8 cellular contexts compared by ENCODE assay signal in the genomic region with DNA sequence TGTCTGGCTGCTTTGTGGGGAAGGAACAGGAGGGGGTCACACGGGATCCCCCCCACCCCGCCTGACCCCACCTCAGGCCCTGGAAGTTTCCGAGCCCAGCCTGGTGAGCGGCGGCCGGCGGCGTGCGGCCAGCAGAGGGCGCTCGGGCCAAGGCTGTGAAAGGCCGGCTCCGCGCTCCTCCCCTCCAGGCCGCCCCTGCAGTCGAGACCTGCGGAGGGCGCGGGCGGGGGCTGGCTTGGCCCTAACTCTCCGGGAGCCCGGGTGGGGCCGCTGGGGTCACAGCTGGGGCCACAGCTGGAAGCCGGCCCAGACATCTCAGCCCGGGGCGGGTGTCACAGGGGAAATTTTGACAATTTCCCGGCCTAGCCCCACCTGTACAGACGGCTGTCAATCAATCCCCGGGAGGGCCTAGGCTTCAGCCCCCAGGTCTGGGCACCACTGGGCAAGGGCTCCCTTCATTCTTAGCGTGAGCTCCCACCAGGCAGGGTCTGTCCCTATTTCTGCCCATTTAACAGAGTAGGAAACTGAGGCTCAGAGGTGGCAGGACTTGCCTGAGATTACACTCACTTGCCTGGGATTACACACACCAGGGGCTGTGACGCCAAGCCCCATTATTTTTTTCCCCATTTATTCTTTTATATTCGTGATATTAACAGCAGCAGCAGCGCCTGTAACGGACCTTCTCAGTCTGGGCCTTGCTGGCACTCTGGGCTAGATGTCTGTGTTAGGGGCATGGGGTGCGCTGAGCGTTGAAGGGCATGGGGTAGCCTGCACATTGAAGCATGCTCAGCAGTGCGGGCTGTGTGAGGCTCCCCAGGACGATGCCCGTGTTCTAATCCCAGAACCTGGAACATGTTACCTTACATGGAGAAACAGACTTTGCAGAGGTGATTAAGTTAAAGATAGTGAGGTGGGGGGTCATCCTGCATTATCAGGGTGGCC. TPM values are rescaled to one million over a fixed set of nuclear protein-coding genes. Genes with fewer than 3 reads are reported as not detected.
A peak's percentile ranks its signal among the peaks of the same experiment; 100 is the strongest.
DNase-seq lines count a peak whose midpoint lies in the region; ATAC-seq and TF ChIP-seq lines count a peak whose summit lies in the region.

No MANE protein-coding gene starts in this region.

- no peak overlapping the region for H3K4me3 ChIP-seq in GM06990 (replicated peaks; ENCODE audit: low read depth, low read length)
- no peak overlapping the region for H3K4me3 ChIP-seq in fibroblast of pulmonary artery (replicated peaks; ENCODE audit: low read depth, low read length)
- H3K4me3 ChIP-seq in neutrophil (ENCODE audit: low read depth in 1 of 2, low read length in 1 of 2) = no peak overlapping the region
- H3K4me3 ChIP-seq in thoracic aorta = peak overlapping the region; percentile 47

- H3K27ac Mint-ChIP-seq in activated T-helper 1 cell treated with anti-CD3 and anti-CD28 coated beads, Interleukin-12 subunit alpha, Interleukin-12 subunit beta, Interleukin-2, Interleukin-4 antibody, amounts not matched to agents 30 ng/mL and 10 ng/mL and 1 ng/mL, durations not matched to agents 14 hours and 24 hours and 36 hours = no peak overlapping the region

- no peaks in the 10 kb centered on the region for H3K36me3 Mint-ChIP-seq in activated T-helper 1 cell treated with anti-CD3 and anti-CD28 coated beads, Interleukin-12 subunit alpha, Interleukin-12 subunit beta, Interleukin-2, Interleukin-4 antibody, amounts not matched to agents 30 ng/mL and 10 ng/mL and 1 ng/mL, durations not matched to agents 14 hours and 24 hours and 36 hours (ENCODE audit: low read depth)

- no peak overlapping the region for H3K27ac ChIP-seq in neutrophil
- H3K27ac ChIP-seq in thoracic aorta = no peak overlapping the region

- no peak overlapping the region for H3K4me3 Mint-ChIP-seq in activated T-helper 1 cell treated with anti-CD3 and anti-CD28 coated beads, Interleukin-12 subunit alpha, Interleukin-12 subunit beta, Interleukin-2, Interleukin-4 antibody, amounts not matched to agents 30 ng/mL and 10 ng/mL and 1 ng/mL, durations not matched to agents 14 hours and 24 hours and 36 hours

- DNase-seq in GM06990 (ENCODE audit: extremely low read depth, insufficient read length) (peak; percentile 66), fibroblast of pulmonary artery (ENCODE audit: low read depth) (peak; percentile 50), thoracic aorta (ENCODE audit: low spot score) (no peak)
- peak; percentile 59 for DNase-seq in activated T-helper 1 cell treated with anti-CD3 and anti-CD28 coated beads, Interleukin-12 subunit alpha, Interleukin-12 subunit beta, Interleukin-2, Interleukin-4 antibody, amounts not matched to agents 30 ng/mL and 10 ng/mL and 1 ng/mL, durations not matched to agents 14 hours and 24 hours and 36 hours (ENCODE audit: low spot score)

- ATAC-seq in HG03045 (IDR thresholded peaks at IDR 0.05; ENCODE audit: unreplicated experiment) = peak; percentile 44
- ATAC-seq in thoracic aorta (ENCODE audit: insufficient number of reproducible peaks, low FRiP score, low read depth) = peak; percentile 32
- ATAC-seq in GM21619 (IDR thresholded peaks at IDR 0.05; ENCODE audit: unreplicated experiment) = no peak

- H3K27me3 ChIP-seq in GM06990 (replicated peaks; ENCODE audit: control insufficient read depth, insufficient read depth, low read length) (no peaks in the 10 kb centered on the region), neutrophil (peaks cover 68% of the 10 kb centered on the region), thoracic aorta (replicated peaks; ENCODE audit: insufficient read depth) (no peaks in the 10 kb centered on the region)

- peaks cover 33% of the 10 kb centered on the region for H3K27me3 Mint-ChIP-seq in activated T-helper 1 cell treated with anti-CD3 and anti-CD28 coated beads, Interleukin-12 subunit alpha, Interleukin-12 subunit beta, Interleukin-2, Interleukin-4 antibody, amounts not matched to agents 30 ng/mL and 10 ng/mL and 1 ng/mL, durations not matched to agents 14 hours and 24 hours and 36 hours (ENCODE audit: insufficient read depth)

- H3K9me3 ChIP-seq in neutrophil (no peaks in the 10 kb centered on the region), thoracic aorta (no peaks in the 10 kb centered on the region)

- H3K4me1 ChIP-seq in neutrophil (ENCODE audit: control insufficient read depth in 1 of 2, insufficient read depth in 1 of 2, low read depth in 1 of 2, low read length in 1 of 2) = peaks cover 0 to 8% of the 10 kb centered on the region in 2 experiments
- H3K4me1 ChIP-seq in thoracic aorta (ENCODE audit: control insufficient read depth in 1 of 2, low read depth in 2 of 2) = peaks cover 0 to 8% of the 10 kb centered on the region in 2 donors

- TF ChIP-seq CTCF in GM06990 (IDR thresholded peaks at IDR 0.05; ENCODE audit: insufficient read depth, low read length, poor library complexity, severe bottlenecking) (peak; percentile 83), fibroblast of pulmonary artery (IDR thresholded peaks at IDR 0.05; ENCODE audit: low read length, missing control alignments) (peak; percentile 48), neutrophil (IDR thresholded peaks at IDR 0.05) (peak; percentile 90), thoracic aorta (IDR thresholded peaks at IDR 0.05) (peak; percentile 93)

- H3K36me3 ChIP-seq in GM06990 (ENCODE audit: control insufficient read depth, insufficient read depth, low read length) (no peaks in the 10 kb centered on the region), neutrophil (no peaks in the 10 kb centered on the region), thoracic aorta (no peaks in the 10 kb centered on the region)

- no peaks in the 10 kb centered on the region for H3K9me3 Mint-ChIP-seq in activated T-helper 1 cell treated with anti-CD3 and anti-CD28 coated beads, Interleukin-12 subunit alpha, Interleukin-12 subunit beta, Interleukin-2, Interleukin-4 antibody, amounts not matched to agents 30 ng/mL and 10 ng/mL and 1 ng/mL, durations not matched to agents 14 hours and 24 hours and 36 hours

- H3K4me1 Mint-ChIP-seq in activated T-helper 1 cell treated with anti-CD3 and anti-CD28 coated beads, Interleukin-12 subunit alpha, Interleukin-12 subunit beta, Interleukin-2, Interleukin-4 antibody, amounts not matched to agents 30 ng/mL and 10 ng/mL and 1 ng/mL, durations not matched to agents 14 hours and 24 hours and 36 hours (ENCODE audit: low read depth) = peaks cover 9% of the 10 kb centered on the region

- intact Hi-C loops in activated T-helper 1 cell treated with anti-CD3 and anti-CD28 coated beads, Interleukin-12 subunit alpha, Interleukin-12 subunit beta, Interleukin-2, Interleukin-4 antibody, amounts not matched to agents 30 ng/mL and 10 ng/mL and 1 ng/mL, durations not matched to agents 14 hours and 24 hours and 36 hours (cut with micrococcal nuclease) = loop anchor here (1.0 kb wide), 4 partner anchors 57 to 612 kb away; no protein-coding TSS in a partner anchor

TF ChIP-seq in PFSK-1, 5 proteins besides CTCF, POLR2A, EP300 and RAD21:
- TF ChIP-seq POLR2AphosphoS5 (IDR thresholded peaks at IDR 0.05; ENCODE audit: low read depth, low read length) = no peak
- TF ChIP-seq FOXP2 (optimal IDR thresholded peaks at IDR 0.05; ENCODE audit: borderline replicate concordance, extremely low read depth, extremely low read length, insufficient read depth) = peak; percentile 18
TF ChIP-seq in PFSK-1: peak in this region for 1.

RNA-seq across cellular contexts. Expression of a gene that starts 23.0 kb away (rescaled TPM):
- not detected for polyA plus RNA-seq in PFSK-1 (2012; ENCODE audit: insufficient read length, low read depth)
- 0.15 and 0.41 TPM in 2 replicates for total RNA-seq in activated T-helper 1 cell treated with anti-CD3 and anti-CD28 coated beads, Interleukin-12 subunit alpha, Interleukin-12 subunit beta, Interleukin-2, Interleukin-4 antibody, amounts not matched to agents 30 ng/mL and 10 ng/mL and 1 ng/mL, durations not matched to agents 14 hours and 24 hours and 36 hours
- 1 to 10 TPM; 4.1 to 6.1 TPM for total RNA-seq in thoracic aorta

RNA-seq across cellular contexts. Expression of a gene that starts 36.4 kb away (rescaled TPM):
- 16.3 TPM for polyA plus RNA-seq in PFSK-1 (2012; ENCODE audit: insufficient read length, low read depth)
- not detected in 2 replicates for total RNA-seq in activated T-helper 1 cell treated with anti-CD3 and anti-CD28 coated beads, Interleukin-12 subunit alpha, Interleukin-12 subunit beta, Interleukin-2, Interleukin-4 antibody, amounts not matched to agents 30 ng/mL and 10 ng/mL and 1 ng/mL, durations not matched to agents 14 hours and 24 hours and 36 hours
- total RNA-seq in thoracic aorta = 1 to 10 TPM in 1 of 2 donors, under 1 TPM in 1; 0.56 to 4.2 TPM
